ENCODE assay signal across 28 cellular contexts in the genomic region with DNA sequence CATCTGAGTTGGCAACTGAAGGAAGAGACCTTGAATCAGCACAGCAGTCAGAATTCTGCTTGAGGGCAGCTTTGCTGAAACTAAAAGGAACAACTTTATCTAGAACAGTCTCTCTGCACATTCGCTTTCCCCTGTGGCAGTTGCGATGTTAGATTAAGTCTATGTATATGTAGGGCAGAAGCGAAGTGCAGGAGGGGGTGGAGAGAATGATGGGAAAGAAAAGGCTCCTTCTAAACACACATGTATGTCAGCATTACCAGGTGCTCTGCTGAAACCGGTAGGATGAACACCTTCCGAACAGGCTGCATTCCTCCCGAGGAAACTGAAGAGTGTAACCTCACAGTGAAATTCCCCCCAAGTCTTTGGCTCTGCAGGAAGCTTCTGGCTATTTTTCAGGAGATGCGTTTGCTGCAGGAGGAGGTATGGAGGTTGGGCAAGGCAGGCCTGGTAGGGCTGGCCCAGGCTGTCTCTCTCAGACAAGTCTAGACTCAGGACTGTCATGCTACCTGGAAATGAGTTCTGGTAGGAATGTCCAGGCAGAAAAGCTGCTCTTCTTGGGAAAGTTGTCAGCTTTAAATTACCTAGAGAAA.
A peak's percentile ranks its signal among the peaks of the same experiment; 100 is the strongest.
DNase-seq lines count a peak whose midpoint lies in the region; ATAC-seq and TF ChIP-seq lines count a peak whose summit lies in the region.
"Had no signal": no experiment of that assay in that cellular context is flagged by ENCODE, and none has a peak within 500 bp of the region (broad histone marks: within the 10 kb centered on the region; RNA-seq: fewer than 3 reads in every experiment).

No MANE protein-coding gene starts in this region.

- H4K20me1 ChIP-seq in GM23338 (replicated peaks; ENCODE audit: insufficient read depth) = no peaks in the 10 kb centered on the region

- intact Hi-C loops in MCF 10A (cut with micrococcal nuclease) = no loop called here

- no peak for TF ChIP-seq EP300 in gastroesophageal sphincter (IDR thresholded peaks at IDR 0.05)

- DNase-seq in GM23338 (ENCODE audit: low spot score) = peak; percentile 16
- DNase-seq in MCF 10A (ENCODE audit: unreplicated experiment) = peak; percentile 49
- no peak for DNase-seq in NCI-H146 (lab: John Stamatoyannopoulos, UW)
- DNase-seq in NAMALWA (ENCODE audit: low spot score) = no peak
- no peak for DNase-seq in AML-193 (lab: John Stamatoyannopoulos, UW)
- DNase-seq: activated B cell treated with CpG ODN at 0.5 μM for 24 hours; activated CD4-positive, alpha-beta T cell treated with anti-CD3 and anti-CD28 coated beads, Interleukin-2, amount 50 U/mL, for 4 hours; CD8-positive, alpha-beta T cell; cerebellar nuclear complex; dorsolateral prefrontal cortex; foreskin melanocyte; GM23248; left ventricle myocardium inferior; midbrain; natural killer cell; NCI-H2029 treated with DMSO at 0.1 percent for 48 hours; NCI-H226; NCI-H774; pancreas; right lobe of liver; Right ventricle myocardium superior; stimulated activated CD4-positive, alpha-beta T cell treated with anti-CD3 and anti-CD28 coated beads, Interleukin-15, amount 100 ng/mL, for 24 hours; upper lobe of left lung had no signal

- H3K9me3 Mint-ChIP-seq in GM23338 = no peaks in the 10 kb centered on the region
- no peaks in the 10 kb centered on the region for H3K9me3 Mint-ChIP-seq in MCF 10A (ENCODE audit: unreplicated experiment)
- H3K9me3 Mint-ChIP-seq: activated B cell treated with CpG ODN at 0.5 μM for 24 hours; CD8-positive, alpha-beta T cell; natural killer cell; stimulated activated naive CD8-positive, alpha-beta T cell treated with anti-CD3 and anti-CD28 coated beads, Interleukin-15, Interleukin-2, amounts not matched to agents 100 ng/mL and 50 ng/mL, for 24 hours had no signal

- H3K36me3 Mint-ChIP-seq in GM23338 (ENCODE audit: low read depth) (no peaks in the 10 kb centered on the region), MCF 10A (ENCODE audit: insufficient read depth, unreplicated experiment) (peaks cover 6% of the 10 kb centered on the region)
- H3K36me3 Mint-ChIP-seq: CD8-positive, alpha-beta T cell; natural killer cell had no signal

- H3K27ac Mint-ChIP-seq in GM23338 (no peak overlapping the region), MCF 10A (ENCODE audit: low read depth, unreplicated experiment) (no peak overlapping the region)
- H3K27ac Mint-ChIP-seq: activated B cell treated with CpG ODN at 0.5 μM for 24 hours; CD8-positive, alpha-beta T cell; natural killer cell; stimulated activated naive CD8-positive, alpha-beta T cell treated with anti-CD3 and anti-CD28 coated beads, Interleukin-15, Interleukin-2, amounts not matched to agents 100 ng/mL and 50 ng/mL, for 24 hours had no signal

- WGBS in gastroesophageal sphincter (ENCODE audit: low coverage in 1 of 2), 2 donors = 43 to 52% methylated on average over 4 to 7 of the region's 7 CpGs

- H3K27me3 Mint-ChIP-seq in GM23338 (ENCODE audit: insufficient read depth, low read depth, poor library complexity) = peaks cover 1% of the 10 kb centered on the region
- H3K27me3 Mint-ChIP-seq in MCF 10A (ENCODE audit: insufficient read depth, unreplicated experiment) = no peaks in the 10 kb centered on the region

- POLR2A ChIA-PET in MCF 10A (lab: Yijun Ruan, JAX) = interaction anchor here (0.6 to 7.0 kb wide), 18 partner anchors 10 to 284 kb away, joined by 3 to 151 read pairs (median 6); partner anchors contain the start of gene ATL2

- peaks cover 37% of the 10 kb centered on the region for H3K4me1 Mint-ChIP-seq in GM23338
- H3K4me1 Mint-ChIP-seq in MCF 10A (ENCODE audit: insufficient read depth, unreplicated experiment) = peaks cover 44% of the 10 kb centered on the region
- H3K4me1 Mint-ChIP-seq: activated B cell treated with CpG ODN at 0.5 μM for 24 hours, natural killer cell had no signal

- H3K4me3 ChIP-seq in GM23338 (no peak overlapping the region), gastroesophageal sphincter (no peak overlapping the region), rectal smooth muscle tissue (ENCODE audit: low read length) (no peak overlapping the region)
- H3K4me3 ChIP-seq: dorsolateral prefrontal cortex, GM23248, left ventricle myocardium inferior, pancreas, right lobe of liver, upper lobe of left lung had no signal

- H3K4me3 Mint-ChIP-seq in GM23338 (no peak overlapping the region), MCF 10A (ENCODE audit: unreplicated experiment) (no peak overlapping the region)
- H3K4me3 Mint-ChIP-seq: activated B cell treated with CpG ODN at 0.5 μM for 24 hours; CD8-positive, alpha-beta T cell; natural killer cell; stimulated activated naive CD8-positive, alpha-beta T cell treated with anti-CD3 and anti-CD28 coated beads, Interleukin-15, Interleukin-2, amounts not matched to agents 100 ng/mL and 50 ng/mL, for 24 hours had no signal

- H3K4me2 ChIP-seq in GM23338 = 0 out of 2 replicates have a peak overlapping the region, but pooled peaks have one; percentile 23
- H3K4me2 ChIP-seq: KMS-11 had no signal

- H3K27me3 ChIP-seq in GM23338 (ENCODE audit: insufficient read depth) = no peaks in the 10 kb centered on the region
- H3K27me3 ChIP-seq in gastroesophageal sphincter = no peaks in the 10 kb centered on the region
- no peaks in the 10 kb centered on the region for H3K27me3 ChIP-seq in rectal smooth muscle tissue (ENCODE audit: control insufficient read depth, insufficient read depth, low read length)
- H3K27me3 ChIP-seq: pancreas, right lobe of liver, upper lobe of left lung had no signal

- no peaks in the 10 kb centered on the region for H3K79me2 ChIP-seq in GM23338 (replicated peaks; ENCODE audit: insufficient read depth)

- CTCF ChIA-PET in MCF 10A (lab: Yijun Ruan, JAX) = interaction anchor here (0.6 to 7.1 kb wide), 10 partner anchors 15 to 99 kb away, joined by 3 to 41 read pairs (median 6); no protein-coding TSS in a partner anchor

- H3F3A ChIP-seq in GM23338 (replicated peaks; ENCODE audit: low read depth) = no peaks in the 10 kb centered on the region; the same call in 1 of the 2 replicates

- TF ChIP-seq CTCF in GM23338 (conservative IDR thresholded peaks at IDR 0.05; ENCODE audit: low read depth in 2 of 2) = no peak
- TF ChIP-seq CTCF in MCF 10A (IDR thresholded peaks at IDR 0.05; ENCODE audit: unreplicated experiment) = no peak
- TF ChIP-seq CTCF in gastroesophageal sphincter (IDR thresholded peaks at IDR 0.05) = no peak

- no peaks in the 10 kb centered on the region for H3K9me3 ChIP-seq in gastroesophageal sphincter
- H3K9me3 ChIP-seq: left ventricle myocardium inferior, pancreas, right lobe of liver, upper lobe of left lung had no signal

- H3K4me1 ChIP-seq in GM23338 (ENCODE audit: insufficient read depth) (peaks cover 35% of the 10 kb centered on the region), gastroesophageal sphincter (peaks cover 8 to 50% (median 10%) of the 10 kb centered on the region in 3 donors), rectal smooth muscle tissue (ENCODE audit: control insufficient read depth, insufficient read depth, low read length) (peaks cover 32% of the 10 kb centered on the region)
- H3K4me1 ChIP-seq: pancreas, right lobe of liver had no signal

- H3K36me3 ChIP-seq in GM23338 (ENCODE audit: insufficient read depth) (no peaks in the 10 kb centered on the region), gastroesophageal sphincter (no peaks in the 10 kb centered on the region), rectal smooth muscle tissue (ENCODE audit: control insufficient read depth, insufficient read depth, low read length) (no peaks in the 10 kb centered on the region)
- H3K36me3 ChIP-seq: left ventricle myocardium inferior, pancreas, right lobe of liver, upper lobe of left lung had no signal

- H3K27ac ChIP-seq in GM23338 (ENCODE audit: low read depth) = no peak overlapping the region
- peak overlapping the region; percentile 48 to 67 (median 60) for H3K27ac ChIP-seq in gastroesophageal sphincter
- peak overlapping the region; percentile 75 for H3K27ac ChIP-seq in rectal smooth muscle tissue (ENCODE audit: low read depth, low read length)
- H3K27ac ChIP-seq: GM23248, KMS-11, left ventricle myocardium inferior, pancreas, right lobe of liver, upper lobe of left lung had no signal

- no peaks in the 10 kb centered on the region for H3K9me2 ChIP-seq in GM23338 (ENCODE audit: insufficient read depth)

- H3K9ac ChIP-seq in rectal smooth muscle tissue (ENCODE audit: low read length) = no peak overlapping the region
- H3K9ac ChIP-seq: GM23248, KMS-11 had no signal

- peak overlapping the region; percentile 82 for H2AFZ ChIP-seq in GM23338
- H2AFZ ChIP-seq: GM23248 had no signal

- no TSS peak for BruUV-seq in MCF 10A (replicated peaks; lab: Mats Ljungman, UMichigan)

- ATAC-seq in GM23338 (no peak), gastroesophageal sphincter (no peak), GM18502 (IDR thresholded peaks at IDR 0.05; ENCODE audit: poor library complexity, unreplicated experiment) (no peak)
- ATAC-seq: CD8-positive, alpha-beta T cell; natural killer cell had no signal

- no peak for TF ChIP-seq POLR2A in gastroesophageal sphincter (IDR thresholded peaks at IDR 0.05)

TF ChIP-seq in GM23338, 12 proteins besides CTCF, POLR2A, EP300 and RAD21:
- no peak for TF ChIP-seq EZH2phosphoT487 (IDR thresholded peaks at IDR 0.05; ENCODE audit: unreplicated experiment)
- TF ChIP-seq EZH2 (IDR thresholded peaks at IDR 0.05; ENCODE audit: low read depth, unreplicated experiment) = no peak
- no peak for TF ChIP-seq ZNF114 (CRISPR knock-in tag; IDR thresholded peaks at IDR 0.05)
- TF ChIP-seq ZNF331 (CRISPR knock-in tag; IDR thresholded peaks at IDR 0.05; ENCODE audit: low read depth) = no peak
- TF ChIP-seq STAT1 (IDR thresholded peaks at IDR 0.05; ENCODE audit: unreplicated experiment) = no peak
- no peak for TF ChIP-seq NANOG (IDR thresholded peaks at IDR 0.05; ENCODE audit: borderline replicate concordance)

Comparison
In these comparisons a context has a peak if more than half of its experiments do, and no peak if none do; other contexts are left out.
1. DNase-seq: peak in GM23338 (single experiment) and MCF 10A (single experiment); none in NCI-H146 (single experiment), NAMALWA (single experiment) and AML-193 (0 of 2).